In genomic region chr1:905071-905749, GRCh38 we compare ENCODE assay signal across 8 cellular contexts. TPM values are rescaled to one million over a fixed set of nuclear protein-coding genes. Genes with fewer than 3 reads are reported as not detected.
A peak's percentile ranks its signal among the peaks of the same experiment; 100 is the strongest.
DNase-seq lines count a peak whose midpoint lies in the region; ATAC-seq and TF ChIP-seq lines count a peak whose summit lies in the region.

No MANE protein-coding gene starts in this region.

- no peak overlapping the region for H2AFZ ChIP-seq in MM.1S (ENCODE audit: low read length)

- no peak for TF ChIP-seq EP300 in upper lobe of left lung (IDR thresholded peaks at IDR 0.05)

- peak overlapping the region; percentile 82 for H3K4me3 Mint-ChIP-seq in MCF 10A (ENCODE audit: unreplicated experiment)

- TF ChIP-seq POLR2A in upper lobe of left lung (IDR thresholded peaks at IDR 0.05), result no peak

- H3K36me3 ChIP-seq in MM.1S (replicated peaks; ENCODE audit: insufficient read depth, low read length), result no peaks in the 10 kb centered on the region
- H3K36me3 ChIP-seq in liver (ENCODE audit: control insufficient read depth in 4 of 4, insufficient read depth in 3 of 4, low read depth in 1 of 4, low read length in 3 of 4), result no peaks in the 10 kb centered on the region
- no peaks in the 10 kb centered on the region for H3K36me3 ChIP-seq in upper lobe of left lung

- peak; percentile 76 for DNase-seq in GM10266 (ENCODE audit: extremely low spot score)
- DNase-seq in MM.1S, result no peak
- DNase-seq in MCF 10A (ENCODE audit: unreplicated experiment), result no peak
- DNase-seq in upper lobe of left lung, result peak; percentile 26 to 85

- H3K36me3 Mint-ChIP-seq in MCF 10A (ENCODE audit: insufficient read depth, unreplicated experiment), result no peaks in the 10 kb centered on the region

- H3K27me3 ChIP-seq in MM.1S (replicated peaks; ENCODE audit: insufficient read depth, low read length) (peaks cover 73% of the 10 kb centered on the region), liver (ENCODE audit: control insufficient read depth in 4 of 4, insufficient read depth in 4 of 4, low read length in 3 of 4) (peaks cover 0 to 2% (median 0%) of the 10 kb centered on the region in 4 donors), upper lobe of left lung (peaks cover 0 to 25% (median 6%) of the 10 kb centered on the region in 4 donors)

- CTCF ChIA-PET in MCF 10A (lab: Yijun Ruan, JAX), result interaction anchor here (0.6 to 4.3 kb wide), 16 partner anchors 9 to 440 kb away, joined by 3 to 34 read pairs (median 4); partner anchors contain the start of gene SAMD11

- BruUV-seq in MCF 10A (replicated peaks; lab: Mats Ljungman, UMichigan), result no TSS peak

- peak overlapping the region; percentile 63 for H3K27ac Mint-ChIP-seq in MCF 10A (ENCODE audit: low read depth, unreplicated experiment)

- H3K4me1 Mint-ChIP-seq in MCF 10A (ENCODE audit: insufficient read depth, unreplicated experiment), result peaks cover 19% of the 10 kb centered on the region

- H3K27ac ChIP-seq in MM.1S (ENCODE audit: low read length), result no peak overlapping the region
- H3K27ac ChIP-seq in liver (ENCODE audit: low read depth in 1 of 2, low read length in 2 of 2), result peak overlapping the region; percentile 25 to 42
- H3K27ac ChIP-seq in upper lobe of left lung, result no peak overlapping the region

- no peak for TF ChIP-seq CTCF in GM10266 (IDR thresholded peaks at IDR 0.05; ENCODE audit: control insufficient read depth, insufficient read depth, low read depth, missing control alignments)
- no peak for TF ChIP-seq CTCF in MM.1S (IDR thresholded peaks at IDR 0.05; ENCODE audit: low read length)
- TF ChIP-seq CTCF in MCF 10A (IDR thresholded peaks at IDR 0.05; ENCODE audit: unreplicated experiment), result no peak
- no peak for TF ChIP-seq CTCF in liver (IDR thresholded peaks at IDR 0.05; ENCODE audit: low read depth, low read length, missing input control)
- no peak for TF ChIP-seq CTCF in upper lobe of left lung (IDR thresholded peaks at IDR 0.05)

- 8% methylated on average over 49 of the region's 49 CpGs for WGBS in liver
- WGBS in upper lobe of left lung, 2 donors, result 8 to 11% methylated on average over 35 to 39 of the region's 49 CpGs

- POLR2A ChIA-PET in MCF 10A (lab: Yijun Ruan, JAX), result interaction anchor here (0.7 to 3.0 kb wide), 4 partner anchors 34 to 127 kb away, joined by 3 to 18 read pairs (median 7); partner anchors contain the start of gene PLEKHN1

- intact Hi-C loops in MCF 10A (cut with micrococcal nuclease), result loop anchor here (2.0 kb wide), 1 partner anchor 70 kb away; no protein-coding TSS in a partner anchor

- ATAC-seq in upper lobe of left lung (ENCODE audit: low FRiP score in 2 of 2) (peak in 1 of 2 donors; percentile 44), HG03342 (IDR thresholded peaks at IDR 0.05; ENCODE audit: unreplicated experiment) (no peak), GM18867 (IDR thresholded peaks at IDR 0.05; ENCODE audit: unreplicated experiment) (no peak), HG03521 (IDR thresholded peaks at IDR 0.05; ENCODE audit: unreplicated experiment) (no peak)

- no peak overlapping the region for H3K9ac ChIP-seq in MM.1S (ENCODE audit: low read length)
- H3K9ac ChIP-seq in liver (ENCODE audit: low read depth in 1 of 2, low read length in 2 of 2), result no peak overlapping the region

- H3K4me3 ChIP-seq in MM.1S (ENCODE audit: low read length) (no peak overlapping the region), liver (ENCODE audit: low read depth in 1 of 3, low read length in 3 of 3) (peak overlapping the region in 1 of 3 donors; percentile 38), upper lobe of left lung (peak overlapping the region in 3 of 4 donors; percentile 31 to 60 (median 56))

- no peaks in the 10 kb centered on the region for H3K9me3 Mint-ChIP-seq in MCF 10A (ENCODE audit: unreplicated experiment)

- no peaks in the 10 kb centered on the region for H3K9me2 ChIP-seq in MM.1S (replicated peaks; ENCODE audit: insufficient read depth, low read length)

- H3K9me3 ChIP-seq in MM.1S (replicated peaks; ENCODE audit: insufficient read depth, low read length) (no peaks in the 10 kb centered on the region), liver (ENCODE audit: control insufficient read depth in 4 of 4, low read length in 3 of 4) (no peaks in the 10 kb centered on the region), upper lobe of left lung (no peaks in the 10 kb centered on the region)

- no peak for TF ChIP-seq RAD21 in liver (IDR thresholded peaks at IDR 0.05)

- peak overlapping the region; percentile 47; the same call in 1 of the 2 replicates for H3K4me2 ChIP-seq in MM.1S (ENCODE audit: low read depth, low read length)

- H3K4me1 ChIP-seq in MM.1S (ENCODE audit: low read length) (no peaks in the 10 kb centered on the region), liver (ENCODE audit: control insufficient read depth in 4 of 4, insufficient read depth in 4 of 4, low read length in 3 of 4) (peaks cover 0 to 3% (median 2%) of the 10 kb centered on the region in 4 donors), upper lobe of left lung (peaks cover 25 to 40% (median 32%) of the 10 kb centered on the region in 4 donors)

- no peaks in the 10 kb centered on the region for H4K20me1 ChIP-seq in MM.1S (ENCODE audit: insufficient read depth, low read length)

- H3K79me2 ChIP-seq in MM.1S (ENCODE audit: low read length), result no peaks in the 10 kb centered on the region

- H3K27me3 Mint-ChIP-seq in MCF 10A (ENCODE audit: insufficient read depth, unreplicated experiment), result peaks cover 7% of the 10 kb centered on the region

- no peaks in the 10 kb centered on the region for H3F3A ChIP-seq in MM.1S (ENCODE audit: insufficient read depth, low read length)

TF ChIP-seq in liver, 16 proteins besides CTCF, POLR2A, EP300 and RAD21:
- TF ChIP-seq FOXA2 (IDR thresholded peaks at IDR 0.05) (no peak), NR2F2 (IDR thresholded peaks at IDR 0.05) (peak; percentile 73)

RNA-seq across cellular contexts. Expression of gene SAMD11, which starts 18.5 kb away (rescaled TPM):
- total RNA-seq in MCF 10A (2022) (not detected in 2 replicates), liver (1 to 10 TPM; 1.2 to 1.3 TPM), upper lobe of left lung (1 to 10 TPM; 1.0 to 9.3 (median 2.4) TPM)
- 1 to 10 TPM in 1 of 2 donors, under 1 TPM in 1; 0.51 to 4.1 TPM for polyA plus RNA-seq in liver

RNA-seq across cellular contexts. Expression of gene NOC2L, which starts 53.8 kb away (rescaled TPM):
- total RNA-seq in MCF 10A (2022), result 117 and 136 TPM in 2 replicates
- 10 to 100 TPM; 28.7 to 34.5 TPM for total RNA-seq in liver
- 10 to 100 TPM; 17.1 to 31.3 TPM for polyA plus RNA-seq in liver
- total RNA-seq in upper lobe of left lung, result 10 to 100 TPM; 28.7 to 66.0 (median 51.0) TPM

RNA-seq across cellular contexts. Expression of gene KLHL17, which starts 55.2 kb away (rescaled TPM):
- total RNA-seq in MCF 10A (2022) (15.1 and 18.1 TPM in 2 replicates), liver (1 to 10 TPM in 1 of 2 donors, under 1 TPM in 1; 0.98 to 5.4 TPM), upper lobe of left lung (10 to 100 TPM in 4 of 6 donors, 1 to 10 TPM in 2; 4.7 to 45.1 (median 16.5) TPM)
- polyA plus RNA-seq in liver, result 1 to 10 TPM; 1.2 to 3.0 TPM

Comparison
In these comparisons a context has a peak if more than half of its experiments do, and no peak if none do; other contexts are left out.
1. DNase-seq: peak in GM10266 (single experiment) and upper lobe of left lung (2 of 2); none in MM.1S (single experiment) and MCF 10A (single experiment).
2. H3K27ac ChIP-seq: peak in liver (2 of 2); none in MM.1S (single experiment) and upper lobe of left lung (0 of 4).